Comparison of ENCODE assay signal across 17 cellular contexts in genomic region chr14:37047226-37047625, GRCh38.
"Had no signal": no experiment of that assay in that cellular context is flagged by ENCODE, and none has a peak within 500 bp of the region (broad histone marks: within the 10 kb centered on the region; RNA-seq: fewer than 3 reads in every experiment).

No MANE protein-coding gene starts in this region.

- H3K27me3 ChIP-seq: hepatocyte, neutrophil, spleen, tibial nerve, upper lobe of right lung, vagina had no signal

- H3K27me3 Mint-ChIP-seq: stimulated activated memory B cell treated with anti-CD40 and anti-IgM and Interleukin-4, amounts not matched to agents 10 μg/mL and 1 μg/mL and 100 μg/mL, for 72 hours; stimulated activated naive CD8-positive, alpha-beta T cell treated with anti-CD3 and anti-CD28 coated beads, Interleukin-15, Interleukin-2, amounts not matched to agents 100 ng/mL and 50 ng/mL, for 24 hours had no signal

- H3K27ac ChIP-seq: hepatocyte, neutrophil, spleen, tibial nerve, upper lobe of right lung, vagina had no signal

- H3K4me2 ChIP-seq: hepatocyte had no signal

- H3K4me3 ChIP-seq: hepatocyte, lung, spleen, tibial nerve, upper lobe of right lung, vagina had no signal

- H3K9me3 ChIP-seq: neutrophil, spleen, tibial nerve, upper lobe of right lung, vagina had no signal

- H3K36me3 Mint-ChIP-seq: naive thymus-derived CD4-positive, alpha-beta T cell; stimulated activated memory B cell treated with anti-CD40 and anti-IgM and Interleukin-4, amounts not matched to agents 10 μg/mL and 1 μg/mL and 100 μg/mL, for 72 hours had no signal

- ATAC-seq: left colon; left ventricle myocardium superior; naive thymus-derived CD4-positive, alpha-beta T cell; stimulated activated memory B cell treated with anti-CD40 and anti-IgM and Interleukin-4, amounts not matched to agents 10 μg/mL and 1 μg/mL and 100 μg/mL, for 72 hours; upper lobe of right lung had no signal

- H2AFZ ChIP-seq: hepatocyte had no signal

- DNase-seq: foreskin melanocyte; head of caudate nucleus; left colon; left ventricle myocardium superior; naive thymus-derived CD4-positive, alpha-beta T cell; spleen; stimulated activated CD4-positive, alpha-beta T cell treated with anti-CD3 and anti-CD28 coated beads, Interleukin-15, amount 100 ng/mL, for 24 hours; stimulated activated CD4-positive, alpha-beta T cell treated with anti-CD3 and anti-CD28 coated beads, Interleukin-1b, Interleukin-23, amount 100 ng/mL, for 48 hours; stimulated activated CD4-positive, alpha-beta T cell treated with anti-CD3 and anti-CD28 coated beads, Interleukin-4, amount 100 ng/mL, for 24 hours; upper lobe of right lung had no signal

- H3K4me1 ChIP-seq: spleen, upper lobe of right lung had no signal

- H3K4me1 Mint-ChIP-seq: naive thymus-derived CD4-positive, alpha-beta T cell; stimulated activated memory B cell treated with anti-CD40 and anti-IgM and Interleukin-4, amounts not matched to agents 10 μg/mL and 1 μg/mL and 100 μg/mL, for 72 hours had no signal

- H3K4me3 Mint-ChIP-seq: naive thymus-derived CD4-positive, alpha-beta T cell; stimulated activated memory B cell treated with anti-CD40 and anti-IgM and Interleukin-4, amounts not matched to agents 10 μg/mL and 1 μg/mL and 100 μg/mL, for 72 hours; stimulated activated naive CD8-positive, alpha-beta T cell treated with anti-CD3 and anti-CD28 coated beads, Interleukin-15, Interleukin-2, amounts not matched to agents 100 ng/mL and 50 ng/mL, for 24 hours had no signal

- H3K79me2 ChIP-seq: hepatocyte had no signal

- H3K27ac Mint-ChIP-seq: naive thymus-derived CD4-positive, alpha-beta T cell; stimulated activated memory B cell treated with anti-CD40 and anti-IgM and Interleukin-4, amounts not matched to agents 10 μg/mL and 1 μg/mL and 100 μg/mL, for 72 hours; stimulated activated naive CD8-positive, alpha-beta T cell treated with anti-CD3 and anti-CD28 coated beads, Interleukin-15, Interleukin-2, amounts not matched to agents 100 ng/mL and 50 ng/mL, for 24 hours had no signal

- H3K9me3 Mint-ChIP-seq: stimulated activated naive CD8-positive, alpha-beta T cell treated with anti-CD3 and anti-CD28 coated beads, Interleukin-15, Interleukin-2, amounts not matched to agents 100 ng/mL and 50 ng/mL, for 24 hours had no signal

- H3K36me3 ChIP-seq: neutrophil, spleen, tibial nerve, upper lobe of right lung, vagina had no signal
